In the genomic region with DNA sequence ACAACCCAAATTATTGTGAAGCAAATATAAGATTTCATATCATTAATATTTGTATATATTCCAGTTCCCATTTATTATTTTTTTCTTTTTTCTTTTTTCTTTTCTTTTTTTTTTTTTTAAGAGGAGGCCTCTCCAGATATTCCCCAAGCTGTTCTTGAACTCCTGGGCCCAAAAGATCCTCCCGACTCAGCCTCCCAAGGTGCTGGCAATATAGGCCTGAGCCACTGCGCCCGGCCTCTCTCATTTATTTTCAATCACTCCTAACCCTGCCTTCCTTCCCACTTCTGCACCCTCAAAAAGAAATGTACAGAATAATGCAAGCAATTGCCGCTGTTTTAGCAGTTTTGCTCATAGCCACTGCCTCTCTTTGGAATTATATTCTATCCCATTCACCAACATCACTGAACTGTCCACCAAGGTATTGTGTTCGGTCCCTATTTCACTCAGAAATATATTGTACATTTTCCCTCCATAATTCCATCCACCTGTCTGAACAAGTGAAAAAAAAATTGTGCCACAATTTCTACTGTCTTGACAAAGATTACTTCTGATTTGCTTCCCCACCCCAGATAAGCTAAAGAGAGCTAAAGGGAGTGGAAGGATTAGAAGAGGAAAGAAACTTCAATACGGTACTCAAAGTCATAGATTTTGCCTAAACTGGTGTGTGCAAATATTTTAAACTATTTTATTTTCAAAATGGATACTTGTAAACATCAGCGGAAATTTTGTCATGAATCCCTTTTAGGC, we compare ENCODE assay signal across 9 cellular contexts. TPM values are rescaled to one million over a fixed set of nuclear protein-coding genes. Genes with fewer than 3 reads are reported as not detected.
A peak's percentile ranks its signal among the peaks of the same experiment; 100 is the strongest.
DNase-seq lines count a peak whose midpoint lies in the region; ATAC-seq and TF ChIP-seq lines count a peak whose summit lies in the region.
"Had no signal": no experiment of that assay in that cellular context is flagged by ENCODE, and none has a peak within 500 bp of the region (broad histone marks: within the 10 kb centered on the region; RNA-seq: fewer than 3 reads in every experiment).

No MANE protein-coding gene starts in this region.

- H3K79me2 ChIP-seq in osteoblast (ENCODE audit: insufficient read depth, low read length): peaks cover 52% of the 10 kb centered on the region

- peaks cover 25% of the 10 kb centered on the region for H4K20me1 ChIP-seq in osteoblast (ENCODE audit: insufficient read depth, low read length)

- H3K27ac Mint-ChIP-seq in CD4-positive, alpha-beta T cell: peak overlapping the region; percentile 99

- H2AFZ ChIP-seq in osteoblast (ENCODE audit: low read length): no peak overlapping the region

- no peak for TF ChIP-seq CTCF in CD4-positive, alpha-beta T cell (IDR thresholded peaks at IDR 0.05)
- no peak for TF ChIP-seq CTCF in osteoblast (IDR thresholded peaks at IDR 0.05; ENCODE audit: extremely low read depth, low read depth, low read length)

- H3K4me3 Mint-ChIP-seq in CD4-positive, alpha-beta T cell: peak overlapping the region; percentile 100

- H3K4me1 Mint-ChIP-seq in CD4-positive, alpha-beta T cell (ENCODE audit: low read depth): peaks cover 85% of the 10 kb centered on the region

- intact Hi-C loops in CD4-positive, alpha-beta T cell (cut with DNase I, micrococcal nuclease): loop anchor here (2.0 to 5.0 kb wide), 3 partner anchors 54 to 204 kb away; partner anchors contain the start of genes C9orf78 (in 1 of the 2) and USP20 (in 1 of the 2)

- peak overlapping the region; percentile 89 for H3K4me2 ChIP-seq in osteoblast (ENCODE audit: insufficient read depth, low read length)

- H3K4me3 ChIP-seq in NT2/D1 (ENCODE audit: insufficient read length, low read depth) (peak overlapping the region; percentile 86), osteoblast (ENCODE audit: insufficient read depth, low read length) (peak overlapping the region; percentile 76)
- H3K4me3 ChIP-seq in effector memory CD4-positive, alpha-beta T cell (ENCODE audit: insufficient read depth, low read depth, low read length, poor library complexity, severe bottlenecking): peak overlapping the region; percentile 96

- peaks cover 42% of the 10 kb centered on the region for H3K36me3 Mint-ChIP-seq in CD4-positive, alpha-beta T cell (ENCODE audit: low read depth)

- no peaks in the 10 kb centered on the region for H3K9me3 Mint-ChIP-seq in CD4-positive, alpha-beta T cell

- DNase-seq in CD4-positive, alpha-beta T cell: no peak
- DNase-seq in NT2/D1 (ENCODE audit: low read depth, low spot score): no peak
- DNase-seq in effector memory CD4-positive, alpha-beta T cell: no peak
- no peak for DNase-seq in osteoblast (ENCODE audit: insufficient read length, low spot score, missing footprints)
- no peak for DNase-seq in DMS79 (lab: John Stamatoyannopoulos, UW)
- no peak for DNase-seq in SHP77 (lab: John Stamatoyannopoulos, UW)
- DNase-seq in NCI-H345 treated with DMSO at 0.1 percent for 48 hours (lab: John Stamatoyannopoulos, UW; ENCODE audit: unreplicated experiment): no peak
- DNase-seq: activated CD4-positive, alpha-beta T cell treated with anti-CD3 and anti-CD28 coated beads, Interleukin-2, amount 50 U/mL, for 1 hour had no signal

- ATAC-seq in CD4-positive, alpha-beta T cell (ENCODE audit: poor library complexity): no peak
- ATAC-seq in HG03175 (IDR thresholded peaks at IDR 0.05; ENCODE audit: unreplicated experiment): no peak

- no peaks in the 10 kb centered on the region for H3K27me3 ChIP-seq in CD4-positive, alpha-beta T cell (ENCODE audit: control insufficient read depth, insufficient read depth, low read length)
- H3K27me3 ChIP-seq in NT2/D1 (ENCODE audit: insufficient read depth, insufficient read length): peaks cover 6% of the 10 kb centered on the region
- H3K27me3 ChIP-seq in effector memory CD4-positive, alpha-beta T cell (replicated peaks; ENCODE audit: control insufficient read depth, insufficient read depth, low read length, poor library complexity, severe bottlenecking): no peaks in the 10 kb centered on the region
- no peaks in the 10 kb centered on the region for H3K27me3 ChIP-seq in osteoblast (ENCODE audit: insufficient read depth, low read length)

- POLR2A ChIA-PET in CD4-positive, alpha-beta T cell (lab: Charles Lee): interaction anchor here (0.8 to 9.2 kb wide), 14 partner anchors 9 to 173 kb away, joined by 3 to 206 read pairs (median 5); partner anchors contain the start of gene GPR107

- CTCF ChIA-PET in CD4-positive, alpha-beta T cell (lab: Charles Lee): interaction anchor here (1.0 to 1.6 kb wide), 4 partner anchors 41 to 134 kb away, joined by 3 to 4 read pairs (median 4); no protein-coding TSS in a partner anchor

- H3K27me3 Mint-ChIP-seq in CD4-positive, alpha-beta T cell: no peaks in the 10 kb centered on the region

- peak overlapping the region; percentile 88 for H3K27ac ChIP-seq in CD4-positive, alpha-beta T cell (ENCODE audit: low read depth, low read length)
- peak overlapping the region; percentile 94 for H3K27ac ChIP-seq in effector memory CD4-positive, alpha-beta T cell (ENCODE audit: insufficient read depth, low read length, poor library complexity, severe bottlenecking)
- no peak overlapping the region for H3K27ac ChIP-seq in osteoblast (ENCODE audit: low read depth, low read length)

- H3K9ac ChIP-seq in NT2/D1 (ENCODE audit: insufficient read length, low read depth): peak overlapping the region; percentile 97

- peaks cover 3% of the 10 kb centered on the region for H3K4me1 ChIP-seq in NT2/D1 (ENCODE audit: insufficient read depth, insufficient read length)
- H3K4me1 ChIP-seq in effector memory CD4-positive, alpha-beta T cell (ENCODE audit: control insufficient read depth, insufficient read depth, low read length, poor library complexity, severe bottlenecking): peaks cover 52% of the 10 kb centered on the region
- H3K4me1 ChIP-seq in osteoblast (ENCODE audit: insufficient read depth, low read length): peaks cover 21% of the 10 kb centered on the region

- no peaks in the 10 kb centered on the region for H3K36me3 ChIP-seq in NT2/D1 (ENCODE audit: insufficient read depth, insufficient read length, low read length)
- H3K36me3 ChIP-seq in effector memory CD4-positive, alpha-beta T cell (ENCODE audit: control insufficient read depth, insufficient read depth, low read length): no peaks in the 10 kb centered on the region
- no peaks in the 10 kb centered on the region for H3K36me3 ChIP-seq in osteoblast (ENCODE audit: insufficient read depth, low read length)

- no peaks in the 10 kb centered on the region for H3K9me3 ChIP-seq in CD4-positive, alpha-beta T cell (ENCODE audit: control insufficient read depth, low read length)
- H3K9me3 ChIP-seq in NT2/D1 (ENCODE audit: insufficient read depth, low read length) (no peaks in the 10 kb centered on the region), osteoblast (ENCODE audit: low read depth, low read length) (no peaks in the 10 kb centered on the region)
- no peaks in the 10 kb centered on the region for H3K9me3 ChIP-seq in effector memory CD4-positive, alpha-beta T cell (ENCODE audit: control insufficient read depth, low read length)

RNA-seq across cellular contexts. Expression of gene FNBP1, which starts 1.9 kb away (rescaled TPM):
- 100 to 1,000 TPM; 166 to 181 TPM for total RNA-seq in CD4-positive, alpha-beta T cell
- total RNA-seq in osteoblast: 31.8 and 35.9 TPM in 2 replicates

RNA-seq across cellular contexts. Expression of gene GPR107, which starts 12.6 kb away (rescaled TPM):
- total RNA-seq in CD4-positive, alpha-beta T cell: 10 to 100 TPM; 18.9 to 19.2 TPM
- 25.3 and 30.1 TPM in 2 replicates for total RNA-seq in osteoblast
